ENCODE assay signal across 8 cellular contexts in genomic region chr4:37970702-37971101, GRCh38. TPM values are rescaled to one million over a fixed set of nuclear protein-coding genes. Genes with fewer than 3 reads are reported as not detected.
A peak's percentile ranks its signal among the peaks of the same experiment; 100 is the strongest.
DNase-seq lines count a peak whose midpoint lies in the region; ATAC-seq, FAIRE-seq and TF ChIP-seq lines count a peak whose summit lies in the region.

No MANE protein-coding gene starts in this region.

- FAIRE-seq in RCC 7860 (lab: Jason Lieb, UNC), result no peak

- no peak overlapping the region for H3K9ac ChIP-seq in GM23248

- H2AFZ ChIP-seq in GM23248, result no peak overlapping the region

- peak; percentile 81 for ATAC-seq in Right ventricle myocardium superior (ENCODE audit: poor library complexity)
- ATAC-seq in GM21515 (IDR thresholded peaks at IDR 0.05; ENCODE audit: unreplicated experiment), result no peak
- ATAC-seq in GM19395 (IDR thresholded peaks at IDR 0.05; ENCODE audit: unreplicated experiment), result no peak

- TF ChIP-seq CTCF in BE2C (IDR thresholded peaks at IDR 0.05; ENCODE audit: low read depth, low read length), result peak; percentile 75

- H4K20me1 ChIP-seq in GM23248 (ENCODE audit: insufficient read depth), result no peaks in the 10 kb centered on the region

- H3K27me3 ChIP-seq in BE2C (no peaks in the 10 kb centered on the region), GM23248 (replicated peaks; ENCODE audit: insufficient read depth) (no peaks in the 10 kb centered on the region)

- no peak overlapping the region for H3K4me2 ChIP-seq in GM23248 (ENCODE audit: unreplicated experiment)

- no peak overlapping the region for H3K4me3 ChIP-seq in BE2C (ENCODE audit: low read depth, low read length)
- H3K4me3 ChIP-seq in GM23248, result no peak overlapping the region

- H3K9me3 ChIP-seq in BE2C (no peaks in the 10 kb centered on the region), GM23248 (ENCODE audit: low read depth) (no peaks in the 10 kb centered on the region)

- intact Hi-C loops in Right ventricle myocardium superior (cut with DNase I), result loop anchor here (10.0 kb wide), 2 partner anchors 76 to 166 kb away; partner anchors contain the start of gene TBC1D1

- DNase-seq in BE2C (peak; percentile 68), GM23248 (peak; percentile 60), RCC 7860 (ENCODE audit: low spot score) (peak; percentile 37), Right ventricle myocardium superior (peak; percentile 83)
- DNase-seq in activated T-helper 9 cell treated with anti-CD3 and anti-CD28 coated beads, Interleukin-2, amount 50 U/mL, for 16 hours (ENCODE audit: low read depth), result peak; percentile 45
- peak; percentile 53 for DNase-seq in stimulated activated CD4-positive, alpha-beta T cell treated with anti-CD3 and anti-CD28 coated beads, Interleukin-12 subunit alpha, Interleukin-12 subunit beta, amount 100 ng/mL, for 4 hours

- no peaks in the 10 kb centered on the region for H3K79me2 ChIP-seq in GM23248 (ENCODE audit: insufficient read depth)

- 100% methylated on average over 1 of the region's 1 CpG for WGBS in GM23248 (ENCODE audit: low coverage in 1 of 2, low lambda C conversion rate in 2 of 2, missing lambda C conversion rate in 2 of 2), 2 experiments

- H3F3A ChIP-seq in GM23248 (ENCODE audit: insufficient read depth), result no peaks in the 10 kb centered on the region

- no peak overlapping the region for H3K27ac ChIP-seq in GM23248

- in situ Hi-C loops in GM23248 (cut with MboI), result no loop called here

- H3K9me2 ChIP-seq in GM23248 (ENCODE audit: insufficient read depth), result no peaks in the 10 kb centered on the region

- H3K36me3 ChIP-seq in BE2C (no peaks in the 10 kb centered on the region), GM23248 (ENCODE audit: low read depth) (no peaks in the 10 kb centered on the region)

- no peaks in the 10 kb centered on the region for H3K4me1 ChIP-seq in BE2C
- no peaks in the 10 kb centered on the region for H3K4me1 ChIP-seq in GM23248 (ENCODE audit: insufficient read depth)

RNA-seq across cellular contexts. Expression of gene PTTG2, which starts 10.5 kb away (rescaled TPM):
- polyA plus RNA-seq in BE2C (2012; ENCODE audit: insufficient read depth, insufficient read length, low read depth), result not detected
- total RNA-seq in GM23248 (2014; rRNA removed; shearing (Covaris generic)), result not detected in 2 replicates
- polyA plus RNA-seq in GM23248 (2016; fragmentation: Nextera tagmentation; extraction: Ambion mirVana), result not detected in 2 replicates
- 0.67 TPM for total RNA-seq in Right ventricle myocardium superior
